In genomic region chr11:111155021-111155420, GRCh38 we compare ENCODE assay signal across 21 cellular contexts.
DNase-seq lines count a peak whose midpoint lies in the region; ATAC-seq and TF ChIP-seq lines count a peak whose summit lies in the region.
"Had no signal": no experiment of that assay in that cellular context is flagged by ENCODE, and none has a peak within 500 bp of the region (broad histone marks: within the 10 kb centered on the region; RNA-seq: fewer than 3 reads in every experiment).

No MANE protein-coding gene starts in this region.

- TF ChIP-seq CTCF in fibroblast of the aortic adventitia (IDR thresholded peaks at IDR 0.05; ENCODE audit: insufficient read depth, low read length) = no peak
- TF ChIP-seq CTCF in GM13976 (IDR thresholded peaks at IDR 0.05; ENCODE audit: borderline replicate concordance, control extremely low read depth, extremely low read depth, insufficient read depth, missing control alignments) = no peak

- DNase-seq in HCEC 1CT (peak; percentile 41), amniotic epithelial cell (ENCODE audit: low read depth) (peak; percentile 42), fibroblast of the aortic adventitia (ENCODE audit: low read depth) (peak; percentile 10), myocyte (ENCODE audit: low read depth) (peak; percentile 15), GM13976 (ENCODE audit: low spot score) (no peak), HuH-7 (ENCODE audit: low spot score) (no peak)
- DNase-seq: DMS153; DND-41; Kasumi-1; MG63; NCI-H1105 treated with DMSO at 0.1 percent for 48 hours; NCI-H146; NCI-H1930; NCI-H2107; NCI-H524 treated with DMSO at 0.1 percent for 48 hours; NCI-H82; NK-92 treated with Interleukin-12 subunit alpha and Interleukin-12 subunit beta, amount 100 ng/mL, for 24 hours; PC-3; SK-N-SH had no signal

- H3K4me3 ChIP-seq in fibroblast of the aortic adventitia (ENCODE audit: low read depth, low read length) = no peak overlapping the region
- H3K4me3 ChIP-seq: K562, MG63 had no signal

- in situ Hi-C loops in GM13976 (cut with MboI; ENCODE audit: low sequenced_read_pairs, unreplicated experiment) = no loop called here

- ATAC-seq in GM19351 (IDR thresholded peaks at IDR 0.05; ENCODE audit: unreplicated experiment) = no peak
- ATAC-seq: K562, PC-3 had no signal

Comparison
In these comparisons a context has a peak if more than half of its experiments do, and no peak if none do; other contexts are left out.
1. DNase-seq: peak in HCEC 1CT (single experiment), amniotic epithelial cell (single experiment), fibroblast of the aortic adventitia (single experiment) and myocyte (single experiment); none in GM13976 (single experiment) and HuH-7 (single experiment).